ENCODE assay signal across 8 cellular contexts in genomic region chr7:43584733-43585132, GRCh38. TPM values are rescaled to one million over a fixed set of nuclear protein-coding genes. Genes with fewer than 3 reads are reported as not detected.
A peak's percentile ranks its signal among the peaks of the same experiment; 100 is the strongest.
DNase-seq lines count a peak whose midpoint lies in the region; ATAC-seq and TF ChIP-seq lines count a peak whose summit lies in the region.
"Not testable (repeated sequence)": the region's sequence is repeated elsewhere in the genome, so short reads cannot be mapped to it uniquely, and the experiment has no call there.

No MANE protein-coding gene starts in this region.

- H3K27ac Mint-ChIP-seq in GM23338, result not testable (repeated sequence)
- H3K27ac Mint-ChIP-seq in activated T-helper 2 cell treated with anti-CD3 and anti-CD28 coated beads, Interferon-gamma antibody, Interleukin-2, Interleukin-4, amounts not matched to agents 10 μg/mL and 5 μg/mL and 100 μg/mL, durations not matched to agents 14 hours and 24 hours and 36 hours, result peak overlapping the region; percentile 91
- H3K27ac Mint-ChIP-seq in naive thymus-derived CD8-positive, alpha-beta T cell, result peak overlapping the region; percentile 90 to 99 (median 96)
- H3K27ac Mint-ChIP-seq in stimulated activated effector memory CD8-positive, alpha-beta T cell treated with anti-CD3 and anti-CD28 coated beads, Interleukin-12 subunit alpha, Interleukin-12 subunit beta, amount 100 ng/mL, for 72 hours, result peak overlapping the region; percentile 94

- ATAC-seq in GM23338, result peak; percentile 2; the same call in 2 of the 3 replicates
- not testable (repeated sequence) for ATAC-seq in right cardiac atrium; naive thymus-derived CD8-positive, alpha-beta T cell; stimulated activated effector memory CD8-positive, alpha-beta T cell treated with anti-CD3 and anti-CD28 coated beads, Interleukin-12 subunit alpha, Interleukin-12 subunit beta, amount 100 ng/mL, for 72 hours

- H3K4me1 Mint-ChIP-seq in GM23338, result peaks cover 30% of the 10 kb centered on the region
- peaks cover 47% of the 10 kb centered on the region for H3K4me1 Mint-ChIP-seq in activated T-helper 2 cell treated with anti-CD3 and anti-CD28 coated beads, Interferon-gamma antibody, Interleukin-2, Interleukin-4, amounts not matched to agents 10 μg/mL and 5 μg/mL and 100 μg/mL, durations not matched to agents 14 hours and 24 hours and 36 hours (ENCODE audit: low read depth)
- peaks cover 17 to 51% (median 34%) of the 10 kb centered on the region in 4 donors for H3K4me1 Mint-ChIP-seq in naive thymus-derived CD8-positive, alpha-beta T cell
- peaks cover 47% of the 10 kb centered on the region for H3K4me1 Mint-ChIP-seq in stimulated activated effector memory CD8-positive, alpha-beta T cell treated with anti-CD3 and anti-CD28 coated beads, Interleukin-12 subunit alpha, Interleukin-12 subunit beta, amount 100 ng/mL, for 72 hours

- not testable (repeated sequence) for DNase-seq in AG04449 (ENCODE audit: low read depth, low spot score); Peyer's patch; activated T-helper 2 cell treated with anti-CD3 and anti-CD28 coated beads, Interferon-gamma antibody, Interleukin-2, Interleukin-4, amounts not matched to agents 10 μg/mL and 5 μg/mL and 100 μg/mL, durations not matched to agents 14 hours and 24 hours and 36 hours (ENCODE audit: low spot score); coronary artery (ENCODE audit: low spot score); right cardiac atrium; naive thymus-derived CD8-positive, alpha-beta T cell; stimulated activated effector memory CD8-positive, alpha-beta T cell treated with anti-CD3 and anti-CD28 coated beads, Interleukin-12 subunit alpha, Interleukin-12 subunit beta, amount 100 ng/mL, for 72 hours (ENCODE audit: low spot score in 2 of 2)
- peak; percentile 80 for DNase-seq in GM23338 (ENCODE audit: low spot score)

- peaks cover 13% of the 10 kb centered on the region for H3K27me3 Mint-ChIP-seq in GM23338 (ENCODE audit: insufficient read depth, low read depth, poor library complexity)
- peaks cover 19% of the 10 kb centered on the region for H3K27me3 Mint-ChIP-seq in activated T-helper 2 cell treated with anti-CD3 and anti-CD28 coated beads, Interferon-gamma antibody, Interleukin-2, Interleukin-4, amounts not matched to agents 10 μg/mL and 5 μg/mL and 100 μg/mL, durations not matched to agents 14 hours and 24 hours and 36 hours (ENCODE audit: low read depth)
- H3K27me3 Mint-ChIP-seq in naive thymus-derived CD8-positive, alpha-beta T cell, result not testable (repeated sequence)

- not testable (repeated sequence) for H3K27ac ChIP-seq in GM23338 (ENCODE audit: low read depth)
- H3K27ac ChIP-seq in Peyer's patch, result peak overlapping the region; percentile 93 to 99 (median 98)
- peak overlapping the region; percentile 92 to 98 for H3K27ac ChIP-seq in coronary artery
- peak overlapping the region; percentile 31 for H3K27ac ChIP-seq in right cardiac atrium (ENCODE audit: low read length)

- not testable (repeated sequence) for H3K9me3 Mint-ChIP-seq in GM23338; activated T-helper 2 cell treated with anti-CD3 and anti-CD28 coated beads, Interferon-gamma antibody, Interleukin-2, Interleukin-4, amounts not matched to agents 10 μg/mL and 5 μg/mL and 100 μg/mL, durations not matched to agents 14 hours and 24 hours and 36 hours; naive thymus-derived CD8-positive, alpha-beta T cell; stimulated activated effector memory CD8-positive, alpha-beta T cell treated with anti-CD3 and anti-CD28 coated beads, Interleukin-12 subunit alpha, Interleukin-12 subunit beta, amount 100 ng/mL, for 72 hours

- WGBS in right cardiac atrium, result 91% methylated on average over 11 of the region's 11 CpGs

- peaks cover 54% of the 10 kb centered on the region for H3K79me2 ChIP-seq in GM23338 (replicated peaks; ENCODE audit: insufficient read depth)

- not testable (repeated sequence) for H3K9me2 ChIP-seq in GM23338 (ENCODE audit: insufficient read depth)

- H3K9me3 ChIP-seq in Peyer's patch; right cardiac atrium (ENCODE audit: control insufficient read depth, low read length): not testable (repeated sequence)

- H3K4me1 ChIP-seq in GM23338 (ENCODE audit: insufficient read depth); right cardiac atrium (ENCODE audit: control insufficient read depth, insufficient read depth, low read length): not testable (repeated sequence)
- peaks cover 0 to 35% (median 7%) of the 10 kb centered on the region in 4 donors for H3K4me1 ChIP-seq in Peyer's patch

- H3K27me3 ChIP-seq in GM23338 (ENCODE audit: insufficient read depth); Peyer's patch; right cardiac atrium (ENCODE audit: control insufficient read depth, insufficient read depth): not testable (repeated sequence)

- not testable (repeated sequence) for H2AFZ ChIP-seq in GM23338

- not testable (repeated sequence) for H3F3A ChIP-seq in GM23338 (replicated peaks; ENCODE audit: low read depth)

- peak overlapping the region; percentile 91 for H3K4me3 Mint-ChIP-seq in GM23338
- H3K4me3 Mint-ChIP-seq in activated T-helper 2 cell treated with anti-CD3 and anti-CD28 coated beads, Interferon-gamma antibody, Interleukin-2, Interleukin-4, amounts not matched to agents 10 μg/mL and 5 μg/mL and 100 μg/mL, durations not matched to agents 14 hours and 24 hours and 36 hours (ENCODE audit: low read depth), result peak overlapping the region; percentile 91
- H3K4me3 Mint-ChIP-seq in naive thymus-derived CD8-positive, alpha-beta T cell, result peak overlapping the region; percentile 82 to 99 (median 94)
- H3K4me3 Mint-ChIP-seq in stimulated activated effector memory CD8-positive, alpha-beta T cell treated with anti-CD3 and anti-CD28 coated beads, Interleukin-12 subunit alpha, Interleukin-12 subunit beta, amount 100 ng/mL, for 72 hours, result peak overlapping the region; percentile 91

- not testable (repeated sequence) for H3K36me3 ChIP-seq in GM23338 (ENCODE audit: insufficient read depth); Peyer's patch

- intact Hi-C loops in activated T-helper 2 cell treated with anti-CD3 and anti-CD28 coated beads, Interferon-gamma antibody, Interleukin-2, Interleukin-4, amounts not matched to agents 10 μg/mL and 5 μg/mL and 100 μg/mL, durations not matched to agents 14 hours and 24 hours and 36 hours (cut with micrococcal nuclease), result loop anchor here (5.0 kb wide), 2 partner anchors 273 to 1702 kb away; no protein-coding TSS in a partner anchor
- intact Hi-C loops in right cardiac atrium (cut with DNase I), result loop anchor here in 3 of 4 donors (5.0 kb wide), 3 partner anchors 118 to 253 kb away; no protein-coding TSS in a partner anchor

- POLR2A ChIA-PET in AG04449 (lab: Yijun Ruan, JAX), result interaction anchor here (0.5 to 1.1 kb wide), 2 partner anchors 47 to 63 kb away, joined by 3 read pairs; no protein-coding TSS in a partner anchor
- POLR2A ChIA-PET in naive thymus-derived CD8-positive, alpha-beta T cell (lab: Charles Lee), result interaction anchor here (0.7 to 11.5 kb wide), 12 partner anchors 11 to 114 kb away, joined by 3 to 373 read pairs (median 20); no protein-coding TSS in a partner anchor

- H3K4me3 ChIP-seq in AG04449 (ENCODE audit: low read depth, low read length) (peak overlapping the region; percentile 85), GM23338 (peak overlapping the region; percentile 72), Peyer's patch (peak overlapping the region; percentile 73 to 98 (median 92)), coronary artery (peak overlapping the region; percentile 99), right cardiac atrium (ENCODE audit: low read length) (peak overlapping the region; percentile 88)

- not testable (repeated sequence) for TF ChIP-seq CTCF in AG04449 (IDR thresholded peaks at IDR 0.05; ENCODE audit: insufficient read depth, low read length, missing control alignments); GM23338 (conservative IDR thresholded peaks at IDR 0.05; ENCODE audit: low read depth in 2 of 2); Peyer's patch (IDR thresholded peaks at IDR 0.05); coronary artery (IDR thresholded peaks at IDR 0.05)

- CTCF ChIA-PET in AG04449 (lab: Yijun Ruan, JAX), result interaction anchor here (1.0 to 12.7 kb wide), 10 partner anchors 10 to 254 kb away, joined by 3 to 497 read pairs (median 5); no protein-coding TSS in a partner anchor

- H3K36me3 Mint-ChIP-seq in GM23338 (ENCODE audit: low read depth), result not testable (repeated sequence)
- H3K36me3 Mint-ChIP-seq in activated T-helper 2 cell treated with anti-CD3 and anti-CD28 coated beads, Interferon-gamma antibody, Interleukin-2, Interleukin-4, amounts not matched to agents 10 μg/mL and 5 μg/mL and 100 μg/mL, durations not matched to agents 14 hours and 24 hours and 36 hours (ENCODE audit: low read depth), result peaks cover 12% of the 10 kb centered on the region
- H3K36me3 Mint-ChIP-seq in naive thymus-derived CD8-positive, alpha-beta T cell, result peaks cover 3 to 26% (median 13%) of the 10 kb centered on the region in 3 donors
- peaks cover 37% of the 10 kb centered on the region for H3K36me3 Mint-ChIP-seq in stimulated activated effector memory CD8-positive, alpha-beta T cell treated with anti-CD3 and anti-CD28 coated beads, Interleukin-12 subunit alpha, Interleukin-12 subunit beta, amount 100 ng/mL, for 72 hours

- not testable (repeated sequence) for TF ChIP-seq POLR2A in Peyer's patch (IDR thresholded peaks at IDR 0.05)

- H3K4me2 ChIP-seq in GM23338, result peak overlapping the region; percentile 88

- H4K20me1 ChIP-seq in GM23338 (replicated peaks; ENCODE audit: insufficient read depth), result not testable (repeated sequence)

RNA-seq across cellular contexts. Expression of gene STK17A, which starts 1.8 kb away (rescaled TPM):
- total RNA-seq in GM23338 (2014; rRNA removed; shearing (Covaris generic)), result 21.8 and 28.0 TPM in 2 replicates
- 19.0 and 21.2 TPM in 2 replicates for polyA plus RNA-seq in GM23338 (2016; fragmentation: Nextera tagmentation; extraction: Ambion mirVana)
- 10 to 100 TPM; 16.0 to 66.8 (median 17.7) TPM for total RNA-seq in Peyer's patch
- 20.4 and 21.7 TPM in 2 replicates for total RNA-seq in activated T-helper 2 cell treated with anti-CD3 and anti-CD28 coated beads, Interferon-gamma antibody, Interleukin-2, Interleukin-4, amounts not matched to agents 10 μg/mL and 5 μg/mL and 100 μg/mL, durations not matched to agents 14 hours and 24 hours and 36 hours
- 10 to 100 TPM; 15.7 to 43.3 (median 35.0) TPM for total RNA-seq in right cardiac atrium
- 22.1 TPM for polyA plus RNA-seq in right cardiac atrium
- total RNA-seq in naive thymus-derived CD8-positive, alpha-beta T cell, result 100 to 1,000 TPM; 203 to 208 TPM
- 100 to 1,000 TPM; 242 to 346 (median 262) TPM for polyA plus RNA-seq in naive thymus-derived CD8-positive, alpha-beta T cell
